In the genomic region with DNA sequence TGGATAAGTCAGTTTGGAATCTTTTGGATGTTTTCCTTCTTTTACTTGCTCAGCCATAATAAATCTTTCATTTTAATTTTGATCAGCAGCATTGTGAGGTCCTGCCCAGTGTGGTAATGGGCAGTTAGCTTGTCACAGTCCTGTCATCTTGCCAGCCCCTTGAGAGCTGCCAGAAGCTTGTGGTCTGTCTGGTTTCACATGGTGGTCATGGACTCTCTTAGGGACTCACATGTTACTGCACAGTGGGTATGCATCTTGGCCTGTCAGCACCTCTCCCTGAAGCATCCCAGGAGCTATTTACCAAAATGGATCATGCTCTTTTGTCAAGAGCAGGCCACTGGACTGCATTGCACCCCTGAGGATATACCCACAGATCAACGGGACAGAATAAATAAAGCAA, we compare ENCODE assay signal across 14 cellular contexts.
DNase-seq lines count a peak whose midpoint lies in the region; ATAC-seq and TF ChIP-seq lines count a peak whose summit lies in the region.
"Had no signal": no experiment of that assay in that cellular context is flagged by ENCODE, and none has a peak within 500 bp of the region (broad histone marks: within the 10 kb centered on the region; RNA-seq: fewer than 3 reads in every experiment).

No MANE protein-coding gene starts in this region.

- H3K27ac Mint-ChIP-seq in mesothelial cell of epicardium, result peak overlapping the region; percentile 81
- H3K27ac Mint-ChIP-seq in T-helper 2 cell treated with Interferon-gamma antibody and Interleukin-4, amounts not matched to agents 5 μg/mL and 100 μg/mL, for 36 hours, result no peak overlapping the region

- no peaks in the 10 kb centered on the region for H3K36me3 ChIP-seq in mesendoderm (ENCODE audit: control insufficient read depth, insufficient read depth, low read length)
- H3K36me3 ChIP-seq: colonic mucosa, gastrocnemius medialis, left lung, ovary, thoracic aorta had no signal

- H3K9ac ChIP-seq in mesendoderm (ENCODE audit: low read length), result no peak overlapping the region

- DNase-seq in EH (ENCODE audit: low read depth), result peak; percentile 6
- DNase-seq in astrocyte of the cerebellum (ENCODE audit: low read depth), result peak; percentile 52
- DNase-seq in mesothelial cell of epicardium (ENCODE audit: low spot score in 2 of 2, unreplicated experiment in 2 of 2), result no peak
- DNase-seq in mesendoderm, result no peak
- DNase-seq in T-helper 2 cell treated with Interferon-gamma antibody and Interleukin-4, amounts not matched to agents 5 μg/mL and 100 μg/mL, for 36 hours (ENCODE audit: low spot score), result no peak
- no peak for DNase-seq in activated gamma-delta T cell (lab: John Stamatoyannopoulos, UW)
- no peak for DNase-seq in occipital lobe (lab: John Stamatoyannopoulos, UW)
- DNase-seq: gastrocnemius medialis, left lung, ovary, PC-3 had no signal

- ATAC-seq in HG02798 (IDR thresholded peaks at IDR 0.05; ENCODE audit: poor library complexity, unreplicated experiment), result peak; percentile 38
- ATAC-seq: gastrocnemius medialis, left lung, PC-3 had no signal

- H3K27ac ChIP-seq in mesendoderm (ENCODE audit: low read depth, low read length), result no peak overlapping the region
- H3K27ac ChIP-seq: colonic mucosa, gastrocnemius medialis, ovary, thoracic aorta had no signal

- no peak overlapping the region for H3K23ac ChIP-seq in mesendoderm (ENCODE audit: low read length)

- no peak overlapping the region for H3K56ac ChIP-seq in mesendoderm (ENCODE audit: low read length)

- no peak overlapping the region for H2BK120ac ChIP-seq in mesendoderm (ENCODE audit: low read depth, low read length)

- no peak overlapping the region for H2AK5ac ChIP-seq in mesendoderm (ENCODE audit: low read length)

- no peaks in the 10 kb centered on the region for H3K27me3 Mint-ChIP-seq in mesothelial cell of epicardium (ENCODE audit: low read depth)
- H3K27me3 Mint-ChIP-seq in T-helper 2 cell treated with Interferon-gamma antibody and Interleukin-4, amounts not matched to agents 5 μg/mL and 100 μg/mL, for 36 hours (ENCODE audit: low read depth), result no peaks in the 10 kb centered on the region

- no peak overlapping the region for H4K8ac ChIP-seq in mesendoderm (ENCODE audit: low read depth, low read length)

- H3K4me3 Mint-ChIP-seq in mesothelial cell of epicardium, result no peak overlapping the region
- H3K4me3 Mint-ChIP-seq in T-helper 2 cell treated with Interferon-gamma antibody and Interleukin-4, amounts not matched to agents 5 μg/mL and 100 μg/mL, for 36 hours, result no peak overlapping the region

- peaks cover 18% of the 10 kb centered on the region for H3K79me2 ChIP-seq in mesendoderm (ENCODE audit: control insufficient read depth, insufficient read depth, low read length)

- H3K9me3 Mint-ChIP-seq in mesothelial cell of epicardium, result no peaks in the 10 kb centered on the region
- H3K9me3 Mint-ChIP-seq in T-helper 2 cell treated with Interferon-gamma antibody and Interleukin-4, amounts not matched to agents 5 μg/mL and 100 μg/mL, for 36 hours, result no peaks in the 10 kb centered on the region

- no peak overlapping the region for H3K18ac ChIP-seq in mesendoderm (ENCODE audit: low read length)

- H3K27me3 ChIP-seq in mesendoderm (ENCODE audit: insufficient read depth, low read length, poor library complexity), result no peaks in the 10 kb centered on the region
- H3K27me3 ChIP-seq: colonic mucosa, gastrocnemius medialis, left lung, ovary had no signal

- no peak for TF ChIP-seq CTCF in astrocyte of the cerebellum (IDR thresholded peaks at IDR 0.05; ENCODE audit: low read depth, low read length, missing control alignments)
- TF ChIP-seq CTCF in mesothelial cell of epicardium (IDR thresholded peaks at IDR 0.05; ENCODE audit: unreplicated experiment), result no peak

- H2BK15ac ChIP-seq in mesendoderm (replicated peaks; ENCODE audit: low read depth), result no peak overlapping the region

- peaks cover 32% of the 10 kb centered on the region for H3K79me1 ChIP-seq in mesendoderm (ENCODE audit: low read length)

- no peak overlapping the region for H3K4ac ChIP-seq in mesendoderm (ENCODE audit: low read depth, low read length)

- peaks cover 7% of the 10 kb centered on the region for H3K36me3 Mint-ChIP-seq in mesothelial cell of epicardium
- H3K36me3 Mint-ChIP-seq in T-helper 2 cell treated with Interferon-gamma antibody and Interleukin-4, amounts not matched to agents 5 μg/mL and 100 μg/mL, for 36 hours (ENCODE audit: low read depth), result no peaks in the 10 kb centered on the region

- H3K4me3 ChIP-seq in astrocyte of the cerebellum (ENCODE audit: low read depth, low read length), result no peak overlapping the region
- H3K4me3 ChIP-seq in mesendoderm (ENCODE audit: low read length), result no peak overlapping the region
- H3K4me3 ChIP-seq: colonic mucosa, gastrocnemius medialis, left lung, ovary, thoracic aorta had no signal

- WGBS in mesendoderm (ENCODE audit: extremely low coverage, insufficient coverage, low lambda C conversion rate), result no CpG with 5 or more reads among the region's 1 CpG

- peaks cover 25% of the 10 kb centered on the region for H3K4me1 Mint-ChIP-seq in mesothelial cell of epicardium
- H3K4me1 Mint-ChIP-seq in T-helper 2 cell treated with Interferon-gamma antibody and Interleukin-4, amounts not matched to agents 5 μg/mL and 100 μg/mL, for 36 hours (ENCODE audit: low read depth), result no peaks in the 10 kb centered on the region

- H3K4me1 ChIP-seq in mesendoderm (ENCODE audit: control insufficient read depth, low read depth, low read length), result no peaks in the 10 kb centered on the region
- H3K4me1 ChIP-seq: colonic mucosa, gastrocnemius medialis had no signal

- H4K5ac ChIP-seq in mesendoderm (ENCODE audit: low read length), result no peak overlapping the region

- H2BK5ac ChIP-seq in mesendoderm (ENCODE audit: low read length), result no peak overlapping the region

- H3K4me2 ChIP-seq in mesendoderm (ENCODE audit: low read length), result no peak overlapping the region

- in situ Hi-C loops in astrocyte of the cerebellum (cut with HindIII; ENCODE audit: low sequenced_read_pairs), result no loop called here

Comparison
In these comparisons a context has a peak if more than half of its experiments do, and no peak if none do; other contexts are left out.
1. DNase-seq: peak in EH (single experiment) and astrocyte of the cerebellum (single experiment); none in mesothelial cell of epicardium (0 of 2), mesendoderm (single experiment), T-helper 2 cell treated with Interferon-gamma antibody and Interleukin-4, amounts not matched to agents 5 μg/mL and 100 μg/mL, for 36 hours (single experiment), activated gamma-delta T cell (single experiment) and occipital lobe (single experiment).